Comparison of ENCODE assay signal across 5 cellular contexts in the genomic region with DNA sequence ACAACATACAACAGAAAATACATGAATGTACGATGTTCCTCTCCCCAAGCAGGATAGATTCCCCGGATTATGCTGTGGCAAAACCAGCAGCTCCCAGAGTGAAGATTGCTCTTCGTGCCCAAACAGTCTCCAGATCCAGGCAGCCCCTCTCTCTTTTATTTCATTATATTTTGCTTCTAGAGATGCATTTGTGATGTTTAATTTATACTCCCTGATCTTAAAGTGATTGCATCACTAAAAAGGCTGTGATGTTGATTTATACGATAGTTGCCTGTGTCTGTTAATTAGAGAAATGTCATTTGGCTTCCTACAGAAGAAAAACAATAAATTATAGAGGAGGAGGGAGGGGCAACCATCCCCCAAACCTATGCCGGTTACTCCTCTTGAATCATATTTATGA.
"Had no signal": no experiment of that assay in that cellular context is flagged by ENCODE, and none has a peak within 500 bp of the region (broad histone marks: within the 10 kb centered on the region; RNA-seq: fewer than 3 reads in every experiment).

No MANE protein-coding gene starts in this region.

- DNase-seq: IMR-90, KBM-7 had no signal

- H3K4me3 ChIP-seq: K562 had no signal

- ATAC-seq: HepG2, K562 had no signal

- H3K27ac ChIP-seq: HL-60 had no signal
